In genomic region chr20:53847843-53848185, GRCh38 we compare ENCODE assay signal across 1 cellular context.
TF ChIP-seq lines count a peak whose summit lies in the region.

No MANE protein-coding gene starts in this region.

TF ChIP-seq in K562, 482 proteins besides CTCF, POLR2A, EP300 and RAD21 (continued from another document):
- TF ChIP-seq PBX2 (CRISPR knock-in tag; IDR thresholded peaks at IDR 0.05; ENCODE audit: low read depth), result no peak
- 0 out of 2 replicates have a peak, but pooled peaks have one; percentile 21 for TF ChIP-seq PBX2 (tag; conservative IDR thresholded peaks at IDR 0.05; ENCODE audit: low read depth)
- TF ChIP-seq EGR1 (conservative IDR thresholded peaks at IDR 0.05), result no peak
- TF ChIP-seq ZKSCAN1 (IDR thresholded peaks at IDR 0.05; ENCODE audit: low read depth, low read length), result no peak
- TF ChIP-seq C11orf30 (IDR thresholded peaks at IDR 0.05; ENCODE audit: low read depth), result peak; percentile 34; the same call in 1 of the 2 replicates
- TF ChIP-seq CTBP1 (IDR thresholded peaks at IDR 0.05; ENCODE audit: borderline replicate concordance), result 0 out of 2 replicates have a peak, but pooled peaks have one; percentile 12
- no peak for TF ChIP-seq IRF1 (CRISPR knock-in tag; IDR thresholded peaks at IDR 0.05; ENCODE audit: borderline replicate concordance)
- peak in 1 of 2 experiments; percentile 60; a peak in 2 of 4 replicates for TF ChIP-seq RCOR1 (IDR thresholded peaks at IDR 0.05; ENCODE audit: borderline replicate concordance in 1 of 2, low read depth in 2 of 2, low read length in 2 of 2)
- no peak for TF ChIP-seq PHB2 (IDR thresholded peaks at IDR 0.05; ENCODE audit: low read depth)
- TF ChIP-seq KDM1A (IDR thresholded peaks at IDR 0.05), result peak in 1 of 2 experiments; percentile 30; a peak in 2 of 4 replicates
- no peak for TF ChIP-seq TGIF2 (CRISPR knock-in tag; IDR thresholded peaks at IDR 0.05)
